8 cellular contexts compared by ENCODE assay signal in the genomic region with DNA sequence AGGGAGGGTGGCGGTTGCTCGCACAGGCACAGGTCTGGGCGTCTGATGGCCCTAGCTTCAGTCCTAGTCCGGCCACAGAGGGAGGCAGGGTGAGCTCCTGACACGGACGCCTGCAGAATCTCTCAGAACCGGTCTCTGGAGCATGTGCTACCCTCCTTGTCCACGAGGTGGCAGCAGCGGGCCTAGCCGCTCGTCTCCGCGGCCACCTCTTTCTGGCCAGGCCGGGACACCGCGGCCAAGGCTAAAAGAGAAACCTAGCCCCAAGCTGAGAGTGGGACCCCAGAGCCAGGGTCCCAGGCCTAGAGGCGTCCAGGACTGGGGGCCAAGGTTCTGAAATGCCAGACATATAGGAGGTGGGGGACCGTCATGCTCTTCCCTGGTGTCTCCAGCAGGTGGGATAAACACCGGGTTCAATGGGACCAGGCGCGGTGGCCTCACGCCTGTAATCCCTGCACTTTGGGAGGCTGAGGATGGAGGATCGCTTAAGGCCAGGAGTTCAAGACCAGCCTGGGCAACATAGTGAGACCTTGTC. TPM values are rescaled to one million over a fixed set of nuclear protein-coding genes. Genes with fewer than 3 reads are reported as not detected.
DNase-seq lines count a peak whose midpoint lies in the region; ATAC-seq and TF ChIP-seq lines count a peak whose summit lies in the region.

No MANE protein-coding gene starts in this region.

- peak overlapping the region; percentile 82 for H3K4me2 ChIP-seq in DND-41 (ENCODE audit: insufficient read depth, low read length)

- no peaks in the 10 kb centered on the region for H3K79me2 ChIP-seq in DND-41 (ENCODE audit: insufficient read depth, low read length)

- no peaks in the 10 kb centered on the region for H3K36me3 Mint-ChIP-seq in naive B cell

- H3K27me3 ChIP-seq in DND-41 (ENCODE audit: insufficient read depth, low read length, poor library complexity): no peaks in the 10 kb centered on the region

- no peaks in the 10 kb centered on the region for H3K27me3 Mint-ChIP-seq in naive B cell

- H3K36me3 ChIP-seq in DND-41 (ENCODE audit: insufficient read depth, low read length): no peaks in the 10 kb centered on the region

- H3K9ac ChIP-seq in DND-41 (ENCODE audit: low read depth, low read length): peak overlapping the region; percentile 40

- peak; percentile 91 for TF ChIP-seq CTCF in DND-41 (IDR thresholded peaks at IDR 0.05; ENCODE audit: borderline replicate concordance, extremely low read depth, low read length, poor library complexity, severe bottlenecking)

- ATAC-seq in DND-41 (ENCODE audit: insufficient read depth, low read depth) (peak; percentile 72), esophagus mucosa (peak; percentile 80), naive B cell (ENCODE audit: low read depth in 2 of 2) (peak; percentile 22 to 43), HG03280 (IDR thresholded peaks at IDR 0.05; ENCODE audit: unreplicated experiment) (no peak)

- no peaks in the 10 kb centered on the region for H3K9me3 ChIP-seq in DND-41 (ENCODE audit: insufficient read depth, low read length, severe bottlenecking)

- H3K27ac ChIP-seq in DND-41 (ENCODE audit: low read length): peak overlapping the region; percentile 71

- H4K20me1 ChIP-seq in DND-41 (ENCODE audit: insufficient read depth, low read length): no peaks in the 10 kb centered on the region

- peaks cover 35% of the 10 kb centered on the region for H3K4me1 ChIP-seq in DND-41 (ENCODE audit: insufficient read depth, low read length)

- peak overlapping the region; percentile 94 for H2AFZ ChIP-seq in DND-41 (ENCODE audit: low read depth, low read length)

- no peaks in the 10 kb centered on the region for H3K9me3 Mint-ChIP-seq in naive B cell

- H3K4me3 Mint-ChIP-seq in naive B cell: peak overlapping the region; percentile 58 to 92 (median 74)

- peaks cover 27 to 56% (median 46%) of the 10 kb centered on the region in 3 donors for H3K4me1 Mint-ChIP-seq in naive B cell

- peak overlapping the region; percentile 5 to 62 (median 43) for H3K27ac Mint-ChIP-seq in naive B cell

- DNase-seq in DND-41: peak; percentile 80
- peak; percentile 42 for DNase-seq in HS-5 (ENCODE audit: low read depth)
- DNase-seq in OCI-M1 (lab: John Stamatoyannopoulos, UW): peak; percentile 97
- peak; percentile 85 for DNase-seq in activated T-cell treated with anti-CD3 and anti-CD28 coated beads, Interleukin-2, amount 50 U/mL, for 1 hour
- DNase-seq in naive B cell: peak; percentile 79
- DNase-seq in stimulated activated CD8-positive, alpha-beta memory T cell treated with anti-CD3 and anti-CD28 coated beads, Interleukin-7, amount 100 ng/mL, for 24 hours (ENCODE audit: low read depth): peak; percentile 71

- H3K4me3 ChIP-seq in DND-41 (ENCODE audit: low read depth in 1 of 2, low read length in 2 of 2): peak overlapping the region in 1 of 2 experiments; percentile 57; a peak in 2 of 4 replicates

RNA-seq across cellular contexts. Expression of a gene that starts 3.2 kb away (rescaled TPM):
- 1.2 TPM for total RNA-seq in esophagus mucosa
- 100 to 1,000 TPM; 394 to 597 (median 466) TPM for polyA plus RNA-seq in naive B cell (ENCODE audit: low read depth in 6 of 6)

RNA-seq across cellular contexts. Expression of a gene that starts 32.5 kb away (rescaled TPM):
- 235 TPM for total RNA-seq in esophagus mucosa
- polyA plus RNA-seq in naive B cell (ENCODE audit: low read depth in 6 of 6): 100 to 1,000 TPM; 185 to 247 (median 209) TPM

RNA-seq across cellular contexts. Expression of a gene that starts 47.5 kb away (rescaled TPM):
- total RNA-seq in esophagus mucosa: 29.1 TPM
- 10 to 100 TPM; 42.7 to 61.4 (median 51.9) TPM for polyA plus RNA-seq in naive B cell (ENCODE audit: low read depth in 6 of 6)

Comparison
In these comparisons a context has a peak if more than half of its experiments do, and no peak if none do; other contexts are left out.
1. DNase-seq: peak in every context shown above with its lines; median percentile 97 in OCI-M1; 85 in activated T-cell treated with anti-CD3 and anti-CD28 coated beads, Interleukin-2, amount 50 U/mL, for 1 hour; 80 in DND-41; 79 in naive B cell; 71 in stimulated activated CD8-positive, alpha-beta memory T cell treated with anti-CD3 and anti-CD28 coated beads, Interleukin-7, amount 100 ng/mL, for 24 hours; 42 in HS-5.